In the genomic region with DNA sequence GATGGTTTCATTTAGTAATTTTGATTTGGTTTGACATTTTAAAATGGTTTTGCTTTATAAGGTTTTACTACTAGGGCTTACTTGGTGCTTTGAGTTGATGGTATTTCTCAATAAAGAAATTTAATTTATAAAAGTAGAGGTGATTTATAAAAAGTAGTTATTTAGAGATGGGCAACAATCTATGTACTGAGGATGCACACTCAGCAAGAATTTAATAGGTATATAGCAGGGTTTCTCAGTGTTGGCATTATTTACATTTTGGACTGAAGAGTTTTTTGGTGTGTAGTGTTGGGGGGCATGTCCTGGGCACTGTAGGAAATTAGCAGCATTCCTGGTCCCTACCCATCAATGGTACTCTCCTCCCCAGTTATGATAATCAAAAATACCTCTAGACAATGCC, we compare ENCODE assay signal across 1 cellular context.
TF ChIP-seq lines count a peak whose summit lies in the region.

No MANE protein-coding gene starts in this region.

TF ChIP-seq in HepG2, 621 proteins besides CTCF, POLR2A, EP300 and RAD21:
- TF ChIP-seq FIP1L1 (IDR thresholded peaks at IDR 0.05; ENCODE audit: borderline replicate concordance, insufficient read depth, low read depth, low read length) (no peak), MAFK (conservative IDR thresholded peaks at IDR 0.05 in 1 of 2, IDR thresholded peaks at IDR 0.05 in 1 of 2; ENCODE audit: low read length in 2 of 2) (peak; percentile 10 to 56; a peak in 2 of 4 replicates), MED13 (CRISPR knock-in tag; IDR thresholded peaks at IDR 0.05) (no peak), CHCHD3 (CRISPR knock-in tag; IDR thresholded peaks at IDR 0.05) (no peak), RELA (CRISPR knock-in tag; IDR thresholded peaks at IDR 0.05) (no peak), HNRNPK (IDR thresholded peaks at IDR 0.05; ENCODE audit: low read depth, low read length, poor library complexity, severe bottlenecking) (no peak), TBL1XR1 (IDR thresholded peaks at IDR 0.05; ENCODE audit: borderline replicate concordance, low read length, partially characterized antibody) (no peak), ZNF234 (CRISPR knock-in tag; conservative IDR thresholded peaks at IDR 0.05) (no peak), SRSF9 (IDR thresholded peaks at IDR 0.05; ENCODE audit: borderline replicate concordance, insufficient read depth, low read depth, low read length, poor library complexity, severe bottlenecking) (no peak), HOXA9 (CRISPR knock-in tag; IDR thresholded peaks at IDR 0.05; ENCODE audit: borderline replicate concordance) (no peak), ATF7 (IDR thresholded peaks at IDR 0.05) (no peak), ATF7 (CRISPR knock-in tag; IDR thresholded peaks at IDR 0.05) (no peak), MAFF (IDR thresholded peaks at IDR 0.05; ENCODE audit: low read depth, low read length) (peak; percentile 46; the same call in 1 of the 2 replicates)
- TF ChIP-seq, protein P1, sequence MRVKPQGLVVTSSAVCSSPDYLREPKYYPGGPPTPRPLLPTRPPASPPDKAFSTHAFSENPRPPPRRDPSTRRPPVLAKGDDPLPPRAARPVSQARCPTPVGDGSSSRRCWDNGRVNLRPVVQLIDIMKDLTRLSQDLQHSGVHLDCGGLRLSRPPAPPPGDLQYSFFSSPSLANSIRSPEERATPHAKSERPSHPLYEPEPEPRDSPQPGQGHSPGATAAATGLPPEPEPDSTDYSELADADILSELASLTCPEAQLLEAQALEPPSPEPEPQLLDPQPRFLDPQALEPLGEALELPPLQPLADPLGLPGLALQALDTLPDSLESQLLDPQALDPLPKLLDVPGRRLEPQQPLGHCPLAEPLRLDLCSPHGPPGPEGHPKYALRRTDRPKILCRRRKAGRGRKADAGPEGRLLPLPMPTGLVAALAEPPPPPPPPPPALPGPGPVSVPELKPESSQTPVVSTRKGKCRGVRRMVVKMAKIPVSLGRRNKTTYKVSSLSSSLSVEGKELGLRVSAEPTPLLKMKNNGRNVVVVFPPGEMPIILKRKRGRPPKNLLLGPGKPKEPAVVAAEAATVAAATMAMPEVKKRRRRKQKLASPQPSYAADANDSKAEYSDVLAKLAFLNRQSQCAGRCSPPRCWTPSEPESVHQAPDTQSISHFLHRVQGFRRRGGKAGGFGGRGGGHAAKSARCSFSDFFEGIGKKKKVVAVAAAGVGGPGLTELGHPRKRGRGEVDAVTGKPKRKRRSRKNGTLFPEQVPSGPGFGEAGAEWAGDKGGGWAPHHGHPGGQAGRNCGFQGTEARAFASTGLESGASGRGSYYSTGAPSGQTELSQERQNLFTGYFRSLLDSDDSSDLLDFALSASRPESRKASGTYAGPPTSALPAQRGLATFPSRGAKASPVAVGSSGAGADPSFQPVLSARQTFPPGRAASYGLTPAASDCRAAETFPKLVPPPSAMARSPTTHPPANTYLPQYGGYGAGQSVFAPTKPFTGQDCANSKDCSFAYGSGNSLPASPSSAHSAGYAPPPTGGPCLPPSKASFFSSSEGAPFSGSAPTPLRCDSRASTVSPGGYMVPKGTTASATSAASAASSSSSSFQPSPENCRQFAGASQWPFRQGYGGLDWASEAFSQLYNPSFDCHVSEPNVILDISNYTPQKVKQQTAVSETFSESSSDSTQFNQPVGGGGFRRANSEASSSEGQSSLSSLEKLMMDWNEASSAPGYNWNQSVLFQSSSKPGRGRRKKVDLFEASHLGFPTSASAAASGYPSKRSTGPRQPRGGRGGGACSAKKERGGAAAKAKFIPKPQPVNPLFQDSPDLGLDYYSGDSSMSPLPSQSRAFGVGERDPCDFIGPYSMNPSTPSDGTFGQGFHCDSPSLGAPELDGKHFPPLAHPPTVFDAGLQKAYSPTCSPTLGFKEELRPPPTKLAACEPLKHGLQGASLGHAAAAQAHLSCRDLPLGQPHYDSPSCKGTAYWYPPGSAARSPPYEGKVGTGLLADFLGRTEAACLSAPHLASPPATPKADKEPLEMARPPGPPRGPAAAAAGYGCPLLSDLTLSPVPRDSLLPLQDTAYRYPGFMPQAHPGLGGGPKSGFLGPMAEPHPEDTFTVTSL (CRISPR knock-in tag; IDR thresholded peaks at IDR 0.05; ENCODE audit: borderline replicate concordance): no peak
TF ChIP-seq in HepG2: peak in this region for 2.
